8 cellular contexts compared by ENCODE assay signal in the genomic region with DNA sequence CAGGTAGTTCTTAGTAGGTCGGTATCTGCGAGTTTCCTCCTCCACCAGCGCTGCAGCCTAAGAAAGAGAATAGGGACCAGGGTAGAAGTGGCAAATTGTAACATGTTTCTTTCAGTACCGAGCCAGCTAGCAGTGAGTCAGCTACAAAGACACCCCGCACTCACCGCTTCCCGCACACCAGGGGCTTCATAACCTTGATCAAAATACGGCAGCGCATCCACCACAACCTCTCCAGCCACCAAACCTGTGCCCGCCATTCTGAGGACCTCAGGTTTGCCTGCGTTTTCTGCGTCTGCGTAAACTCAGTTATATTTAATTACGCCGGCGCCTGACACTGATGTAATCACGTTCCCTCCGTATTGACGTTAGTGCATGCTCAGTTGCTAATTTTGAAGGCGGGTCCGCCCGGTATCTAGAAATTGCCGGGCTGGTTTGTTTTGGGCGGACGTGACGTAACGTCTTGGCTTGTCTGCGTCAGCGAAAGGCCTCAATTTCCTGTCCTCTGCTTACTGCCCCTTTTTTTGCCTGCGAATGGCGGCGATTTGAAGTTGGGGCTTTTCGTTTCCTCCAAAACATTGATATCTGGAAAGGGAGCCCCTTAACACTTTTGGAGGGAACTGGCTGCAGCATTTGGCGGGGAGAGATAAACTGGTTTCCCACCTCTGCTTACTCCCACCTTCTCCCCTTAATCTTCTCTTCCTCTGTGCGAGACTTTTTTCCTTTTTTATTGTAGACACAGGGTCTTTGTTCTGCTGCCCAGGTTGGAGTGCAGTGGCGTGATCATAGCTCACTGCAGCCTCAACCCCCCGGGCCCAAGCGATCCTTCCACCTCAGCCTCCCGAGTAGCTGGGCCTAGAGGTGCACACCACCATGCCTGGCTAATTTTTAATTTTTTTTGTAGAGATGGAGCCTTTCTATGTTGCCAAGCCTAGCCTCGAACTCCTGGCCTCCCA.
DNase-seq lines count a peak whose midpoint lies in the region; ATAC-seq and TF ChIP-seq lines count a peak whose summit lies in the region.

A gene (minus strand): TSS at position 281 of the 953 bp plus-strand sequence. CDS start 24 bp downstream, at position 257.

- peaks cover 32% of the 10 kb centered on the region for H3K4me1 Mint-ChIP-seq in nephron progenitor cell
- H3K4me1 Mint-ChIP-seq in stimulated activated naive CD8-positive, alpha-beta T cell treated with anti-CD3 and anti-CD28 coated beads, Interleukin-15, amount 100 ng/mL, for 72 hours = peaks cover 34% of the 10 kb centered on the region

- H3K36me3 Mint-ChIP-seq in nephron progenitor cell (ENCODE audit: low read depth) = peaks cover 24% of the 10 kb centered on the region

- peak within 1 kb of the TSS; percentile 72; the same call in 1 of the 2 replicates for H3K27ac ChIP-seq in MM.1S (ENCODE audit: low read length)

- peak within 1 kb of the TSS; percentile 45; the same call in 1 of the 2 replicates for H2AFZ ChIP-seq in MM.1S (ENCODE audit: low read length)

- H3K9ac ChIP-seq in ES-I3 (ENCODE audit: low read depth, low read length) = peak within 1 kb of the TSS; percentile 74
- peak within 1 kb of the TSS; percentile 89 for H3K9ac ChIP-seq in MM.1S (ENCODE audit: low read length)

- peak within 1 kb of the TSS; percentile 97 for H3K27ac Mint-ChIP-seq in nephron progenitor cell
- H3K27ac Mint-ChIP-seq in stimulated activated naive CD8-positive, alpha-beta T cell treated with anti-CD3 and anti-CD28 coated beads, Interleukin-15, amount 100 ng/mL, for 72 hours = peak within 1 kb of the TSS; percentile 99 to 100

- no peaks in the 10 kb centered on the region for H3F3A ChIP-seq in MM.1S (ENCODE audit: insufficient read depth, low read length)

- no peaks in the 10 kb centered on the region for H3K9me3 Mint-ChIP-seq in nephron progenitor cell
- peaks cover 0 to 7% of the 10 kb centered on the region in 2 donors for H3K9me3 Mint-ChIP-seq in stimulated activated naive CD8-positive, alpha-beta T cell treated with anti-CD3 and anti-CD28 coated beads, Interleukin-15, amount 100 ng/mL, for 72 hours

- no peaks in the 10 kb centered on the region for H4K20me1 ChIP-seq in MM.1S (ENCODE audit: insufficient read depth, low read length)

- H3K4me1 ChIP-seq in ES-I3 (ENCODE audit: insufficient read depth, low read length) = no peaks in the 10 kb centered on the region
- peaks cover 10% of the 10 kb centered on the region for H3K4me1 ChIP-seq in HAP-1
- H3K4me1 ChIP-seq in MM.1S (ENCODE audit: low read length) = no peaks in the 10 kb centered on the region

- H3K9me2 ChIP-seq in MM.1S (replicated peaks; ENCODE audit: insufficient read depth, low read length) = no peaks in the 10 kb centered on the region

- H3K79me2 ChIP-seq in MM.1S (ENCODE audit: low read length) = peaks cover 28% of the 10 kb centered on the region

- in situ Hi-C loops in HAP-1 (cut with MboI; ENCODE audit: low sequenced_read_pairs) = no loop called here

- TF ChIP-seq CTCF in MM.1S (IDR thresholded peaks at IDR 0.05; ENCODE audit: low read length) (no peak), nephron progenitor cell (IDR thresholded peaks at IDR 0.05) (no peak)

- peak; percentile 95 for DNase-seq in HAP-1 (ENCODE audit: low spot score in 2 of 2)
- DNase-seq in MM.1S = peak; percentile 93
- peak; percentile 88 for DNase-seq in SIG-M5 (lab: John Stamatoyannopoulos, UW)
- peak; percentile 16 for DNase-seq in activated gamma-delta T cell (lab: John Stamatoyannopoulos, UW)
- DNase-seq in fibroblast of the conjunctiva (ENCODE audit: low read depth) = peak; percentile 96
- peak; percentile 84 for DNase-seq in nephron progenitor cell
- peak; percentile 89 to 97 for DNase-seq in stimulated activated naive CD8-positive, alpha-beta T cell treated with anti-CD3 and anti-CD28 coated beads, Interleukin-15, amount 100 ng/mL, for 72 hours

- H3K4me3 Mint-ChIP-seq in nephron progenitor cell = peak within 1 kb of the TSS; percentile 97
- H3K4me3 Mint-ChIP-seq in stimulated activated naive CD8-positive, alpha-beta T cell treated with anti-CD3 and anti-CD28 coated beads, Interleukin-15, amount 100 ng/mL, for 72 hours = peak within 1 kb of the TSS; percentile 96

- peak within 1 kb of the TSS; percentile 86 for H3K4me2 ChIP-seq in MM.1S (ENCODE audit: low read depth, low read length)

- H3K36me3 ChIP-seq in ES-I3 (ENCODE audit: insufficient read depth, low read length) (peaks cover 11% of the 10 kb centered on the region), HAP-1 (replicated peaks) (peaks cover 22% of the 10 kb centered on the region), MM.1S (replicated peaks; ENCODE audit: insufficient read depth, low read length) (no peaks in the 10 kb centered on the region; the same call in 1 of the 2 replicates)

- peaks cover 10% of the 10 kb centered on the region for H3K27me3 Mint-ChIP-seq in nephron progenitor cell (ENCODE audit: low read depth, poor library complexity)
- H3K27me3 Mint-ChIP-seq in stimulated activated naive CD8-positive, alpha-beta T cell treated with anti-CD3 and anti-CD28 coated beads, Interleukin-15, amount 100 ng/mL, for 72 hours = no peaks in the 10 kb centered on the region

- peak; percentile 99 for ATAC-seq in stimulated activated naive CD8-positive, alpha-beta T cell treated with anti-CD3 and anti-CD28 coated beads, Interleukin-15, amount 100 ng/mL, for 72 hours

- H3K4me3 ChIP-seq in HAP-1 (peak within 1 kb of the TSS; percentile 52), MM.1S (ENCODE audit: low read length) (peak within 1 kb of the TSS; percentile 76)

- H3K27me3 ChIP-seq in HAP-1 (ENCODE audit: low read depth) = no peaks in the 10 kb centered on the region
- no peaks in the 10 kb centered on the region for H3K27me3 ChIP-seq in MM.1S (replicated peaks; ENCODE audit: insufficient read depth, low read length)

- H3K9me3 ChIP-seq in ES-I3 (ENCODE audit: control insufficient read depth, insufficient read depth, low read length) (no peaks in the 10 kb centered on the region), HAP-1 (no peaks in the 10 kb centered on the region), MM.1S (replicated peaks; ENCODE audit: insufficient read depth, low read length) (no peaks in the 10 kb centered on the region)

Comparison
In these comparisons a context has a peak if more than half of its experiments do, and no peak if none do; other contexts are left out.
1. Peak in every context shown above with its lines: DNase-seq, ATAC-seq, H3K4me3 ChIP-seq and H3K27ac ChIP-seq.
2. DNase-seq: peak in every context shown above with its lines; median percentile 96 in fibroblast of the conjunctiva; 95 in HAP-1; 93 in MM.1S; 93 in stimulated activated naive CD8-positive, alpha-beta T cell treated with anti-CD3 and anti-CD28 coated beads, Interleukin-15, amount 100 ng/mL, for 72 hours; 88 in SIG-M5; 84 in nephron progenitor cell; 16 in activated gamma-delta T cell.